12 cellular contexts compared by ENCODE assay signal in the genomic region with DNA sequence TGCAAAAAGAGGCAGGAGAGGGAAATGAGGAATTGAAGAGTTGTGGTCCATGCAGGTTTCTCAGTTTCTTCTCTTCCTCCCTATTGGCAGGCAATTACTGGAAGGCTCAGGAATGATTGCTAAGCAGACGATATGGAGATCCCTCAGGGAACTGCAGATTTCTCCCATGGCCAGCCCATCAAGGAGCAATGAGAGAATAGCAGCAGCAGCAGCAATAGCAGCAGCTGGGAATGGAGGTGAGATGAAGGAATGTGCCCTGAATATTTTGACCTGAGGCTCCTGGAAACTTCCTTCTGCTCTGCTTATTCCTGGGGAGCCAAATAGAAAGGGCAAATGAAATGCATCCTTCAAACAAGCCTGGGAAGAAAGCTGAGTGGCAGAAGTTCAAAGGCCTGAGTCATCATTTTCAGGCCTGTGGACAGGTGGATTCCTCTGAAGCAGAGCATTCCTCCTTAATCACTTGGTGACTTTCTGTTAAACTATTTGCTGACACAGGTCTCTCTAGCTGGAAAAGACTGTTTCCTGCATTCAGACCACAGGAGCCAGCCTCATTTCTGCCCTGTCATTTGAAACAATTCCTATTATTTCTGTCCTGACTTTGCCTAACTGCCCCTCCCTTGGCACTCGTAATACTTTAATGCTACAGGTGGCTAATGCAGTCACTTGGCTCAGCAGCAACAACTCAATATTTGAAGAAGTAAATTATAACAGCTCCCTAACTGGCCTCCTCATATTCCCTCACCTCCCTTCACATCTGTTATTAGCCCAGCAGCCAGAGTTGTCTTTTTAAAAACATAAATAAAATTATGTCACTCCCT.
DNase-seq lines count a peak whose midpoint lies in the region; ATAC-seq and TF ChIP-seq lines count a peak whose summit lies in the region.
"Had no signal": no experiment of that assay in that cellular context is flagged by ENCODE, and none has a peak within 500 bp of the region (broad histone marks: within the 10 kb centered on the region; RNA-seq: fewer than 3 reads in every experiment).

No MANE protein-coding gene starts in this region.

- H3K27ac Mint-ChIP-seq in natural killer cell: no peak overlapping the region
- H3K27ac Mint-ChIP-seq: activated naive CD4-positive, alpha-beta T cell treated with anti-CD3 and anti-CD28 coated beads for 36 hours; T-helper 17 cell had no signal

- TF ChIP-seq CTCF in A673 (conservative IDR thresholded peaks at IDR 0.05; ENCODE audit: low read depth, low read length): no peak
- no peak for TF ChIP-seq CTCF in kidney epithelial cell (IDR thresholded peaks at IDR 0.05; ENCODE audit: insufficient read depth, low read length, poor library complexity, severe bottlenecking)
- no peak for TF ChIP-seq CTCF in GM10248 (IDR thresholded peaks at IDR 0.05; ENCODE audit: control extremely low read depth, extremely low read depth, low read depth, missing control alignments)
- no peak for TF ChIP-seq CTCF in natural killer cell (IDR thresholded peaks at IDR 0.05)

- no peaks in the 10 kb centered on the region for H3K36me3 ChIP-seq in A673 (ENCODE audit: insufficient read depth, low read length, poor library complexity, severe bottlenecking)
- no peaks in the 10 kb centered on the region for H3K36me3 ChIP-seq in kidney epithelial cell (ENCODE audit: control insufficient read depth, insufficient read depth, low read length)

- no peak for ATAC-seq in GM19452 (IDR thresholded peaks at IDR 0.05; ENCODE audit: unreplicated experiment)
- no peak for ATAC-seq in natural killer cell
- ATAC-seq: T-helper 17 cell had no signal

- H3K4me1 ChIP-seq in A673 (ENCODE audit: insufficient read depth, low read length, poor library complexity, severe bottlenecking): no peaks in the 10 kb centered on the region

- intact Hi-C loops in A673 (cut with micrococcal nuclease; ENCODE audit: unreplicated experiment): no loop called here
- intact Hi-C loops in natural killer cell (cut with micrococcal nuclease): no loop called here

- H3K9me3 Mint-ChIP-seq in natural killer cell: peaks cover 0 to 4% of the 10 kb centered on the region in 2 donors

- peaks cover 0 to 8% of the 10 kb centered on the region in 2 donors for H3K27me3 Mint-ChIP-seq in natural killer cell (ENCODE audit: low read depth in 2 of 2)
- H3K27me3 Mint-ChIP-seq: T-helper 17 cell had no signal

- no peaks in the 10 kb centered on the region for H3K9me3 ChIP-seq in A673 (ENCODE audit: low read depth, low read length, poor library complexity, severe bottlenecking)

- BruUV-seq in A673 (replicated peaks; lab: Mats Ljungman, UMichigan): no TSS peak

- H3K27me3 ChIP-seq in A673 (replicated peaks; ENCODE audit: insufficient read depth, low read depth, low read length, poor library complexity): no peaks in the 10 kb centered on the region
- H3K27me3 ChIP-seq in kidney epithelial cell (ENCODE audit: control insufficient read depth, insufficient read depth, low read length): no peaks in the 10 kb centered on the region

- no peak overlapping the region for H3K4me3 ChIP-seq in A673 (ENCODE audit: low read depth, low read length, poor library complexity, severe bottlenecking)
- H3K4me3 ChIP-seq in kidney epithelial cell (ENCODE audit: low read depth, low read length): no peak overlapping the region

- H3K4me1 Mint-ChIP-seq in natural killer cell: no peaks in the 10 kb centered on the region
- H3K4me1 Mint-ChIP-seq: T-helper 17 cell had no signal

- no peak overlapping the region for H3K27ac ChIP-seq in A673 (ENCODE audit: low read depth, low read length, poor library complexity, severe bottlenecking)
- H3K27ac ChIP-seq: C4-2B had no signal

- CTCF ChIA-PET in A673 (lab: Charles Lee) (no interaction called here), GM10248 (lab: Yijun Ruan, JAX) (interaction anchor here (0.7 to 1.5 kb wide), 2 partner anchors 12 to 16 kb away, joined by 3 to 5 read pairs; no protein-coding TSS in a partner anchor)

- no peaks in the 10 kb centered on the region for H3K36me3 Mint-ChIP-seq in natural killer cell

- POLR2A ChIA-PET in A673 (lab: Charles Lee; ENCODE audit: low non-redundant PET): no interaction called here
- POLR2A ChIA-PET in GM10248 (lab: Yijun Ruan, JAX): no interaction called here

- no peak overlapping the region for H3K4me3 Mint-ChIP-seq in natural killer cell
- H3K4me3 Mint-ChIP-seq: activated naive CD4-positive, alpha-beta T cell treated with anti-CD3 and anti-CD28 coated beads for 36 hours; T-helper 17 cell had no signal

- DNase-seq in A673 (ENCODE audit: low spot score): peak; percentile 28
- DNase-seq in HPDE6-E6E7 (ENCODE audit: extremely low spot score): peak; percentile 65
- peak; percentile 95 for DNase-seq in astrocyte of the hippocampus (ENCODE audit: low read depth, low spot score)
- DNase-seq in kidney epithelial cell (ENCODE audit: low read depth): peak; percentile 98
- no peak for DNase-seq in GM10248 (ENCODE audit: extremely low spot score)
- DNase-seq in pons (ENCODE audit: low spot score): no peak
- DNase-seq in natural killer cell: no peak
- DNase-seq: activated naive CD4-positive, alpha-beta T cell treated with anti-CD3 and anti-CD28 coated beads for 36 hours; substantia nigra; T-helper 17 cell had no signal

Comparison
In these comparisons a context has a peak if more than half of its experiments do, and no peak if none do; other contexts are left out.
1. DNase-seq: peak in A673 (single experiment), HPDE6-E6E7 (single experiment), astrocyte of the hippocampus (single experiment) and kidney epithelial cell (single experiment); none in GM10248 (single experiment), pons (single experiment) and natural killer cell (single experiment).